3 cellular contexts compared by ENCODE assay signal in the genomic region with DNA sequence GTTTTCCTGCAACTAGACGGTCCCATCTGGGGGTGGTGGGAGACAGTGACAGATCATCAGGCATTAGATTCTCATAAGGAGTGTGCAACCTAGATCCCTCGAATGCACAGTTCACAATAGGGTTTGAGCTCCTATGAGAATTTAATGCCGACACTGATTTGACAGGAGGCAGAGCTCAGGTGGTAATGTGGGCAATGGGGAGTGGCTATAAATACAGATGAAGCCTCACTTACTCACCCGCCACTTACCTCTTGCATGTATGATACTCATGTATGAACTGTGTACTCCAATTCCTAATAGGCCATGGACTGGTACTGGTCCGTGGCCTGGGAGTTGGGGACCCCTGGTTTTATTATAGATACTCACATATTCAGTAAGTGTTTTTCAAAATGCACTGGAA.
"Had no signal": no experiment of that assay in that cellular context is flagged by ENCODE, and none has a peak within 500 bp of the region (broad histone marks: within the 10 kb centered on the region; RNA-seq: fewer than 3 reads in every experiment).

No MANE protein-coding gene starts in this region.

- DNase-seq: GDM1, GF-D8 had no signal

- H3K4me3 ChIP-seq: GM12878 had no signal

- ATAC-seq: GM12878 had no signal
